ENCODE assay signal across 1 cellular context in genomic region chr12:16359512-16360491, GRCh38.
A peak's percentile ranks its signal among the peaks of the same experiment; 100 is the strongest.
TF ChIP-seq lines count a peak whose summit lies in the region.

No MANE protein-coding gene starts in this region.

TF ChIP-seq in H1, 55 proteins besides CTCF, POLR2A, EP300 and RAD21 (continued from another document):
- TF ChIP-seq CBX8 (IDR thresholded peaks at IDR 0.05; ENCODE audit: borderline replicate concordance, low read depth, low read length), result no peak
- no peak for TF ChIP-seq BACH1 (IDR thresholded peaks at IDR 0.05; ENCODE audit: low read length)
- TF ChIP-seq CHD7 (IDR thresholded peaks at IDR 0.05; ENCODE audit: insufficient replicate concordance, low read length), result peak; percentile 68
- no peak for TF ChIP-seq SAP30 (IDR thresholded peaks at IDR 0.05; ENCODE audit: insufficient read depth, insufficient replicate concordance, low read length)
- TF ChIP-seq MAFK (IDR thresholded peaks at IDR 0.05; ENCODE audit: low read depth, low read length), result no peak
- TF ChIP-seq CREB1 (IDR thresholded peaks at IDR 0.05), result no peak
- TF ChIP-seq SRF (IDR thresholded peaks at IDR 0.05; ENCODE audit: low read depth, low read length), result no peak
